8 cellular contexts compared by ENCODE assay signal in the genomic region with DNA sequence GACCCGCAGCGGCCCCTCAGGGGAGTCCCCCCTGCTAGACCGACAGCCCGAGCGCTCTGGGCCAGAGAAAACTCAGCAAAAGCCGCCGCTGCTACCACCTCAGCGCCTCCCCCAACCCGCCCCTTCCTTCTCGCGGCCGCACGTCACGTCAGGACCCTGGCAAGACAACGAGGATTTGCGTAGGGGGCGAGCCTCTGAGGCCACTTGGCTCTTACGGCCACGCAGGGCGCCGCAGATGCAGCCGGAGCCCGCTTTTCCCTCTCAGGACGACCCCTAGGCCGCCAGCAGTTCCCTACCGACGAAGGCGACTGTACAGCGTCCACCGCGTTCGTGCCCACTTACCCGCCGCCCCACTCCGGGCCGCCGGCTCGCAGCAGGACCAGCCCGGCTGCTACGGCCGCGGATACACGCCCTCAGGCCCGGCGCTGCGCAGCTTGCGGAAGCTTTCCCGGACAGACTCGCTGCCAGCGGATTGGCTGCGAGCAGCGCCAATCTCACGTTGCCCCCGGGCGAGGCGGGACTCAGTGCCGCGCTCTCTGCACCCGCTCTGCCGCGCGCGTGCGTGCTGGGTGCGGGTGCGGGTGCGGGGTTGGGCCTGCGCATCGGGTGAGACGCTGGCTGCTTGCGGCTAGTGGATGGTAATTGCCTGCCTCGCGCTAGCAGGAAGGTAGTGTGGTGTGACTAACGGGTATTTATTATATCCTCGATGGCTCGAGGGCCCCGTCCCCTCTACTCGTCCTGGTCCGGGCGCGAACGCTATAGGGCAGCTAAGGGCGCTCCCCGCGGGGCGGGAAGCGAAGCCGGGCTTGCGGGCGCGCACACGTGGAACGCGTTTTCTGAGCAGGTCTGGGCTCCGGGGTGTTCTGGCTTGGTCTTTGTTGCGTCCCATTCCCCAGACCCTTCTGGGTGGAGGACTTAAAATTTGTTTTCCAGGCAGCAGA. TPM values are rescaled to one million over a fixed set of nuclear protein-coding genes. Genes with fewer than 3 reads are reported as not detected.
DNase-seq lines count a peak whose midpoint lies in the region; ATAC-seq and TF ChIP-seq lines count a peak whose summit lies in the region.

A gene with protein sequence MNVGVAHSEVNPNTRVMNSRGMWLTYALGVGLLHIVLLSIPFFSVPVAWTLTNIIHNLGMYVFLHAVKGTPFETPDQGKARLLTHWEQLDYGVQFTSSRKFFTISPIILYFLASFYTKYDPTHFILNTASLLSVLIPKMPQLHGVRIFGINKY (minus strand): TSS at position 413 of the 941 bp plus-strand sequence. CDS start 1,744 bp downstream, outside the sequence.
Gene PMS1 (plus strand): TSS at position 524 of the 941 bp plus-strand sequence. CDS start 7,360 bp downstream, outside the sequence.

- H3K4me3 ChIP-seq in adipocyte (ENCODE audit: low read length) (peak within 1 kb of the TSS; percentile 95), cardiac muscle cell (peak within 1 kb of the TSS; percentile 61), parathyroid adenoma (ENCODE audit: low read depth, low read length) (peak within 1 kb of the TSS; percentile 71), tibial artery (peak within 1 kb of the TSS; percentile 62 to 69)

- H3K9ac ChIP-seq in adipocyte (ENCODE audit: low read length): peak within 1 kb of the TSS; percentile 98
- peak within 1 kb of the TSS; percentile 73 for H3K9ac ChIP-seq in parathyroid adenoma

- peak within 1 kb of the TSS; percentile 74 for H3K4me2 ChIP-seq in parathyroid adenoma (ENCODE audit: low read length)

- peaks cover 24% of the 10 kb centered on the region for H3K79me2 ChIP-seq in parathyroid adenoma

- H3K9me3 ChIP-seq in adipocyte (ENCODE audit: control insufficient read depth, low read length): no peaks in the 10 kb centered on the region
- no peaks in the 10 kb centered on the region for H3K9me3 ChIP-seq in cardiac muscle cell (ENCODE audit: low read depth)
- no peaks in the 10 kb centered on the region for H3K9me3 ChIP-seq in parathyroid adenoma (ENCODE audit: control insufficient read depth, low read length)
- H3K9me3 ChIP-seq in tibial artery: no peaks in the 10 kb centered on the region

- peaks cover 35% of the 10 kb centered on the region for H3K36me3 ChIP-seq in adipocyte (ENCODE audit: control insufficient read depth, insufficient read depth, low read length, severe bottlenecking)
- H3K36me3 ChIP-seq in cardiac muscle cell: peaks cover 10% of the 10 kb centered on the region
- no peaks in the 10 kb centered on the region for H3K36me3 ChIP-seq in parathyroid adenoma (ENCODE audit: control insufficient read depth, insufficient read depth, low read length)
- H3K36me3 ChIP-seq in tibial artery: peaks cover 3 to 13% (median 6%) of the 10 kb centered on the region in 3 donors

- peak; percentile 96 for DNase-seq in GM13976 (ENCODE audit: low spot score)
- peak; percentile 67 for DNase-seq in NCI-H1436 treated with DMSO at 0.1 percent for 48 hours (lab: John Stamatoyannopoulos, UW)
- peak; percentile 88 for DNase-seq in T follicular helper cell (ENCODE audit: low read depth)
- peak; percentile 99 for DNase-seq in adipocyte (ENCODE audit: low read depth)
- peak; percentile 97 to 98 for DNase-seq in cardiac muscle cell (ENCODE audit: low read depth in 1 of 2, low spot score in 1 of 2)
- DNase-seq in tibial artery: peak; percentile 94 to 97

- peaks cover 18% of the 10 kb centered on the region for H3K4me1 ChIP-seq in adipocyte (ENCODE audit: control insufficient read depth, insufficient read depth, low read length)
- peaks cover 18% of the 10 kb centered on the region for H3K4me1 ChIP-seq in cardiac muscle cell (ENCODE audit: low read depth)
- no peaks in the 10 kb centered on the region for H3K4me1 ChIP-seq in parathyroid adenoma
- H3K4me1 ChIP-seq in tibial artery: peaks cover 4 to 36% (median 18%) of the 10 kb centered on the region in 4 donors

- in situ Hi-C loops in GM13976 (cut with MboI; ENCODE audit: low sequenced_read_pairs, unreplicated experiment): no loop called here

- peak within 1 kb of the TSS; percentile 97 for H2AFZ ChIP-seq in parathyroid adenoma

- peak; percentile 90 for ATAC-seq in HG02852 (IDR thresholded peaks at IDR 0.05; ENCODE audit: unreplicated experiment)

- intact Hi-C loops in tibial artery (cut with DNase I; ENCODE audit: low total_unique reads): loop anchor here (10.0 kb wide), 2 partner anchors 119 to 789 kb away; partner anchors contain the start of gene ASNSD1

- H3K27ac ChIP-seq in cardiac muscle cell (peak within 1 kb of the TSS; percentile 95), parathyroid adenoma (peak within 1 kb of the TSS; percentile 89), tibial artery (peak within 1 kb of the TSS; percentile 90)

- H3K27me3 ChIP-seq in adipocyte (replicated peaks; ENCODE audit: control insufficient read depth, insufficient read depth, low read length): no peaks in the 10 kb centered on the region
- no peaks in the 10 kb centered on the region for H3K27me3 ChIP-seq in cardiac muscle cell
- H3K27me3 ChIP-seq in parathyroid adenoma (ENCODE audit: control insufficient read depth, insufficient read depth, low read length): no peaks in the 10 kb centered on the region
- no peaks in the 10 kb centered on the region for H3K27me3 ChIP-seq in tibial artery

- TF ChIP-seq CTCF in GM13976 (IDR thresholded peaks at IDR 0.05; ENCODE audit: borderline replicate concordance, control extremely low read depth, extremely low read depth, insufficient read depth, missing control alignments) (no peak), cardiac muscle cell (IDR thresholded peaks at IDR 0.05; ENCODE audit: low read depth, low read length) (no peak), parathyroid adenoma (IDR thresholded peaks at IDR 0.05) (no peak), tibial artery (IDR thresholded peaks at IDR 0.05) (no peak)

RNA-seq across cellular contexts. Expression of the first gene that starts in this region (rescaled TPM):
- 86.0 and 96.1 TPM in 2 replicates for total RNA-seq in cardiac muscle cell
- 133 and 138 TPM in 2 replicates for polyA plus RNA-seq in cardiac muscle cell

RNA-seq across cellular contexts. Expression of gene PMS1, which starts in this region (rescaled TPM):
- 16.5 and 16.9 TPM in 2 replicates for total RNA-seq in cardiac muscle cell
- 23.6 and 42.0 TPM in 2 replicates for polyA plus RNA-seq in cardiac muscle cell

Comparison
In these comparisons a context has a peak if more than half of its experiments do, and no peak if none do; other contexts are left out.
1. Peak in every context shown above with its lines: DNase-seq, ATAC-seq, H3K4me3 ChIP-seq and H3K27ac ChIP-seq.